ENCODE assay signal across 2 cellular contexts in genomic region chr5:94217745-94218144, GRCh38.
TF ChIP-seq lines count a peak whose summit lies in the region.

No MANE protein-coding gene starts in this region.

TF ChIP-seq in HCT116, 20 proteins besides CTCF, POLR2A, EP300 and RAD21:
- TF ChIP-seq ATF3 (IDR thresholded peaks at IDR 0.05) (no peak), SIN3A (IDR thresholded peaks at IDR 0.05; ENCODE audit: low read depth) (no peak)

TF ChIP-seq in WTC11, 78 proteins besides CTCF, POLR2A, EP300 and RAD21:
- TF ChIP-seq GRHL2 (CRISPR knock-in tag; IDR thresholded peaks at IDR 0.05; ENCODE audit: insufficient replicate concordance, severe bottlenecking) (no peak), NFATC4 (CRISPR knock-in tag; IDR thresholded peaks at IDR 0.05) (no peak), ZNF219 (CRISPR knock-in tag; IDR thresholded peaks at IDR 0.05; ENCODE audit: borderline replicate concordance) (no peak), ZSCAN18 (CRISPR knock-in tag; IDR thresholded peaks at IDR 0.05) (no peak), ZNF317 (CRISPR knock-in tag; IDR thresholded peaks at IDR 0.05; ENCODE audit: borderline replicate concordance, low read depth) (no peak), AR (CRISPR knock-in tag; IDR thresholded peaks at IDR 0.05) (no peak), PREB (CRISPR knock-in tag; IDR thresholded peaks at IDR 0.05; ENCODE audit: borderline replicate concordance) (no peak), ZMAT4 (CRISPR knock-in tag; IDR thresholded peaks at IDR 0.05) (no peak), RELA (CRISPR knock-in tag; IDR thresholded peaks at IDR 0.05; ENCODE audit: borderline replicate concordance) (no peak), ZNF512 (CRISPR knock-in tag; IDR thresholded peaks at IDR 0.05; ENCODE audit: borderline replicate concordance) (no peak), PRRX2 (CRISPR knock-in tag; IDR thresholded peaks at IDR 0.05) (no peak), NFE2L1 (CRISPR knock-in tag; IDR thresholded peaks at IDR 0.05) (no peak), TCF7 (CRISPR knock-in tag; IDR thresholded peaks at IDR 0.05; ENCODE audit: low read depth) (no peak), STAT6 (CRISPR knock-in tag; conservative IDR thresholded peaks at IDR 0.05; ENCODE audit: low read depth) (no peak)
